ENCODE assay signal across 27 cellular contexts in genomic region chr10:76905251-76905650, GRCh38.
"Had no signal": no experiment of that assay in that cellular context is flagged by ENCODE, and none has a peak within 500 bp of the region (broad histone marks: within the 10 kb centered on the region; RNA-seq: fewer than 3 reads in every experiment).

No MANE protein-coding gene starts in this region.

- H3K36me3 ChIP-seq: brain microvascular endothelial cell, heart left ventricle had no signal

- ATAC-seq: activated T-cell treated with anti-CD3 and anti-CD28 coated beads, Interleukin-2, amount 50 U/mL, for 72 hours; foreskin keratinocyte; gastrocnemius medialis; WTC11 had no signal

- H3K4me3 ChIP-seq: gastrocnemius medialis, heart left ventricle had no signal

- H3K4me1 ChIP-seq: foreskin keratinocyte, gastrocnemius medialis had no signal

- H3K27me3 ChIP-seq: brain microvascular endothelial cell, foreskin keratinocyte, gastrocnemius medialis, heart left ventricle had no signal

- DNase-seq: activated CD4-positive, alpha-beta memory T cell treated with anti-CD3 and anti-CD28 coated beads, Interleukin-2, amount 10 ng/mL, durations not matched to agents 7 days and 5 days; activated CD4-positive, alpha-beta T cell treated with anti-CD3 and anti-CD28 coated beads for 1 hour; activated CD4-positive, alpha-beta T cell treated with anti-CD3 and anti-CD28 coated beads for 4 hours; activated CD4-positive, alpha-beta T cell treated with anti-CD3 and anti-CD28 coated beads, Interleukin-2, amount 10 ng/mL, durations not matched to agents 7 days and 5 days; activated CD4-positive, alpha-beta T cell treated with anti-CD3 and anti-CD28 coated beads, Interleukin-2, amount 50 U/mL, for 4 hours; activated CD8-positive, alpha-beta memory T cell treated with anti-CD3 and anti-CD28 coated beads, Interleukin-2, amount 50 U/mL, for 48 hours; activated gamma-delta T cell treated with Interleukin-2 at 50 U/mL for 16 hours; activated naive CD4-positive, alpha-beta T cell treated with anti-CD3 and anti-CD28 coated beads, Interleukin-2, amount 50 U/mL, for 16 hours; activated naive CD4-positive, alpha-beta T cell treated with Interleukin-2 at 50 U/mL for 16 hours; activated T-cell treated with anti-CD3 and anti-CD28 coated beads for 4 hours; activated T-cell treated with anti-CD3 and anti-CD28 coated beads, Interleukin-2, amount 50 U/mL, for 24 hours; activated T-cell treated with anti-CD3 and anti-CD28 coated beads, Interleukin-2, amount 50 U/mL, for 72 hours; amniotic stem cell; anterior cingulate cortex; brain microvascular endothelial cell; caudate nucleus; cortex of kidney; dermis blood vessel endothelial cell; effector CD4-positive, alpha-beta T cell; foreskin keratinocyte; gastrocnemius medialis; glutamatergic neuron; heart left ventricle; T-helper 2 cell had no signal

- H3K27ac ChIP-seq: brain microvascular endothelial cell, epithelial cell of prostate, foreskin keratinocyte, gastrocnemius medialis, heart left ventricle, VCaP had no signal
